In the genomic region with DNA sequence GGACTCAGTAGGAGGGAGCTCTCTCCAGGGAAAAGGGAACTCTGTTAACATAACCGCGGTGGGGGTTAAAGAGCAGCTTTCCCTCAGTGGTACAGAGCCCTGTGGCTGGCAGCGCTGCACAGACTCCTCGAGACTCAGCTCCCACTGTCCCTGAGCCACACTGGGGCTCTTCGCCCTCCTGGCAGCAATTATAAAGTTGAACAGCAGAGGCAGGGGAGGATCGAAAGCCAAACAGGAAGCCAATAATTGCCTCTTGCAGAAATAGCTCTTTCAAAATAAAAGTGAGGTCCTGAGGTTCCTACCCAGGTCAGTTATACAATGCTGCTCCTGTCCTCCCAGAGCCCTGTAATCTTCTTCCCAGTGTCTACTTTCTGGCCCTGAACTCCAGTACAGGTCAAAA, we compare ENCODE assay signal across 9 cellular contexts.
A peak's percentile ranks its signal among the peaks of the same experiment; 100 is the strongest.
DNase-seq lines count a peak whose midpoint lies in the region; ATAC-seq and TF ChIP-seq lines count a peak whose summit lies in the region.
"Had no signal": no experiment of that assay in that cellular context is flagged by ENCODE, and none has a peak within 500 bp of the region (broad histone marks: within the 10 kb centered on the region; RNA-seq: fewer than 3 reads in every experiment).

No MANE protein-coding gene starts in this region.

- peak; percentile 32; the same call in 1 of the 2 replicates for TF ChIP-seq CTCF in GM12875 (IDR thresholded peaks at IDR 0.05; ENCODE audit: borderline replicate concordance, insufficient read depth, low read depth, low read length)
- no peak for TF ChIP-seq CTCF in WERI-Rb-1 (IDR thresholded peaks at IDR 0.05; ENCODE audit: low read depth, low read length)

- H3K27ac ChIP-seq in WERI-Rb-1, result no peak overlapping the region

- peak; percentile 67 for ATAC-seq in HG03097 (IDR thresholded peaks at IDR 0.05; ENCODE audit: low FRiP score, unreplicated experiment)

- peak overlapping the region; percentile 5 for H3K4me3 Mint-ChIP-seq in T-helper 2 cell treated with Interferon-gamma antibody and Interleukin-4, amounts not matched to agents 5 μg/mL and 100 μg/mL, for 36 hours

- no peaks in the 10 kb centered on the region for H3K27me3 Mint-ChIP-seq in T-helper 2 cell treated with Interferon-gamma antibody and Interleukin-4, amounts not matched to agents 5 μg/mL and 100 μg/mL, for 36 hours (ENCODE audit: low read depth)

- no peaks in the 10 kb centered on the region for H3K27me3 ChIP-seq in WERI-Rb-1 (ENCODE audit: insufficient read depth, low read depth, severe bottlenecking)

- H3K27ac Mint-ChIP-seq in T-helper 2 cell treated with Interferon-gamma antibody and Interleukin-4, amounts not matched to agents 5 μg/mL and 100 μg/mL, for 36 hours, result no peak overlapping the region

- DNase-seq in GM19240 (ENCODE audit: insufficient read length, low spot score) (peak; percentile 56), epidermal melanocyte (ENCODE audit: insufficient read length, low spot score) (no peak), pons (ENCODE audit: low spot score) (no peak), WERI-Rb-1 (no peak)
- no peak for DNase-seq in T-helper 2 cell treated with Interferon-gamma antibody and Interleukin-4, amounts not matched to agents 5 μg/mL and 100 μg/mL, for 36 hours (ENCODE audit: low spot score)
- DNase-seq in activated T-cell treated with anti-CD3 and anti-CD28 coated beads, Interleukin-2, amount 50 U/mL, for 1 hour, result no peak
- DNase-seq: amniotic stem cell had no signal

- no peak overlapping the region for H3K4me3 ChIP-seq in GM12875 (ENCODE audit: low read depth, low read length)
- no peak overlapping the region for H3K4me3 ChIP-seq in WERI-Rb-1 (ENCODE audit: low read depth, low read length)

- H3K4me1 Mint-ChIP-seq in T-helper 2 cell treated with Interferon-gamma antibody and Interleukin-4, amounts not matched to agents 5 μg/mL and 100 μg/mL, for 36 hours (ENCODE audit: low read depth), result peaks cover 8% of the 10 kb centered on the region

- no peaks in the 10 kb centered on the region for H3K36me3 ChIP-seq in WERI-Rb-1

- H3K36me3 Mint-ChIP-seq in T-helper 2 cell treated with Interferon-gamma antibody and Interleukin-4, amounts not matched to agents 5 μg/mL and 100 μg/mL, for 36 hours (ENCODE audit: low read depth), result no peaks in the 10 kb centered on the region

- H3K9me3 ChIP-seq in WERI-Rb-1 (ENCODE audit: severe bottlenecking), result no peaks in the 10 kb centered on the region

- H3K9me3 Mint-ChIP-seq in T-helper 2 cell treated with Interferon-gamma antibody and Interleukin-4, amounts not matched to agents 5 μg/mL and 100 μg/mL, for 36 hours, result no peaks in the 10 kb centered on the region
